9 cellular contexts compared by ENCODE assay signal in genomic region chr6:26501482-26501986, GRCh38. TPM values are rescaled to one million over a fixed set of nuclear protein-coding genes. Genes with fewer than 3 reads are reported as not detected.
DNase-seq lines count a peak whose midpoint lies in the region; ATAC-seq and TF ChIP-seq lines count a peak whose summit lies in the region.
"Had no signal": no experiment of that assay in that cellular context is flagged by ENCODE, and none has a peak within 500 bp of the region (broad histone marks: within the 10 kb centered on the region; RNA-seq: fewer than 3 reads in every experiment).

No MANE protein-coding gene starts in this region.

- H4K5ac ChIP-seq in mesendoderm (ENCODE audit: low read length) = no peak overlapping the region

- H2AK5ac ChIP-seq in mesendoderm (ENCODE audit: low read length) = no peak overlapping the region

- peaks cover 16% of the 10 kb centered on the region for H3K27me3 ChIP-seq in mesendoderm (ENCODE audit: insufficient read depth, low read length, poor library complexity)

- no peak overlapping the region for H3K4ac ChIP-seq in mesendoderm (ENCODE audit: low read depth, low read length)

- POLR2A ChIA-PET in activated B cell treated with CpG ODN at 0.5 μM for 24 hours (lab: Charles Lee) = interaction anchor here (0.6 to 2.8 kb wide), 9 partner anchors 20 to 296 kb away, joined by 3 to 18 read pairs (median 5); partner anchors contain the start of gene HMGN4

- H3K4me1 ChIP-seq in mesendoderm (ENCODE audit: control insufficient read depth, low read depth, low read length) = no peaks in the 10 kb centered on the region

- no peaks in the 10 kb centered on the region for H3K79me1 ChIP-seq in mesendoderm (ENCODE audit: low read length)

- H3K4me3 ChIP-seq in mesendoderm (ENCODE audit: low read length) = peak overlapping the region; percentile 11

- H3K4me1 Mint-ChIP-seq in activated B cell treated with CpG ODN at 0.5 μM for 24 hours = peaks cover 25% of the 10 kb centered on the region
- peaks cover 17% of the 10 kb centered on the region for H3K4me1 Mint-ChIP-seq in stimulated activated naive CD8-positive, alpha-beta T cell treated with anti-CD3 and anti-CD28 coated beads, Interleukin-15, Interleukin-2, amounts not matched to agents 100 ng/mL and 50 ng/mL, for 24 hours (ENCODE audit: low read depth)

- WGBS in mesendoderm (ENCODE audit: extremely low coverage, insufficient coverage, low lambda C conversion rate) = no CpG with 5 or more reads among the region's 49 CpGs

- H3K9me3 Mint-ChIP-seq in activated B cell treated with CpG ODN at 0.5 μM for 24 hours = no peaks in the 10 kb centered on the region
- no peaks in the 10 kb centered on the region for H3K9me3 Mint-ChIP-seq in stimulated activated naive CD8-positive, alpha-beta T cell treated with anti-CD3 and anti-CD28 coated beads, Interleukin-15, Interleukin-2, amounts not matched to agents 100 ng/mL and 50 ng/mL, for 24 hours

- H3K23ac ChIP-seq in mesendoderm (ENCODE audit: low read length) = no peak overlapping the region

- peak overlapping the region; percentile 54 for H3K9ac ChIP-seq in mesendoderm (ENCODE audit: low read length)

- no peaks in the 10 kb centered on the region for H3K36me3 Mint-ChIP-seq in activated B cell treated with CpG ODN at 0.5 μM for 24 hours (ENCODE audit: low read depth)
- no peaks in the 10 kb centered on the region for H3K36me3 Mint-ChIP-seq in stimulated activated naive CD8-positive, alpha-beta T cell treated with anti-CD3 and anti-CD28 coated beads, Interleukin-15, Interleukin-2, amounts not matched to agents 100 ng/mL and 50 ng/mL, for 24 hours (ENCODE audit: low read depth)

- peak overlapping the region; percentile 73 for H3K56ac ChIP-seq in mesendoderm (ENCODE audit: low read length)

- CTCF ChIA-PET in activated B cell treated with CpG ODN at 0.5 μM for 24 hours (lab: Charles Lee) = interaction anchor here (1.0 kb wide), 1 partner anchor 17 kb away, joined by 4 read pairs; no protein-coding TSS in a partner anchor

- peak; percentile 37 for DNase-seq in activated B cell treated with CpG ODN at 0.5 μM for 24 hours
- DNase-seq in dermis blood vessel endothelial cell = peak; percentile 32
- DNase-seq in mesendoderm = peak; percentile 42
- DNase-seq in D341Med (ENCODE audit: low spot score) = no peak
- DNase-seq in kidney glomerular epithelial cell (lab: John Stamatoyannopoulos, UW) = no peak

- peak; percentile 41 for ATAC-seq in GM18511 (IDR thresholded peaks at IDR 0.05; ENCODE audit: unreplicated experiment)
- peak; percentile 58 for ATAC-seq in activated B cell treated with CpG ODN at 0.5 μM for 24 hours (ENCODE audit: low read depth)
- ATAC-seq in GM18870 (IDR thresholded peaks at IDR 0.05; ENCODE audit: unreplicated experiment) = no peak

- no peak overlapping the region for H2BK5ac ChIP-seq in mesendoderm (ENCODE audit: low read length)

- H3K4me3 Mint-ChIP-seq in activated B cell treated with CpG ODN at 0.5 μM for 24 hours = peak overlapping the region; percentile 85
- H3K4me3 Mint-ChIP-seq in stimulated activated naive CD8-positive, alpha-beta T cell treated with anti-CD3 and anti-CD28 coated beads, Interleukin-15, Interleukin-2, amounts not matched to agents 100 ng/mL and 50 ng/mL, for 24 hours = peak overlapping the region; percentile 68

- no peak overlapping the region for H3K27ac ChIP-seq in mesendoderm (ENCODE audit: low read depth, low read length)

- H3K79me2 ChIP-seq in mesendoderm (ENCODE audit: control insufficient read depth, insufficient read depth, low read length) = no peaks in the 10 kb centered on the region

- intact Hi-C loops in activated B cell treated with CpG ODN at 0.5 μM for 24 hours (cut with micrococcal nuclease) = loop anchor here (2.0 kb wide), 1 partner anchor 13 kb away; no protein-coding TSS in a partner anchor

- H3K18ac ChIP-seq in mesendoderm (ENCODE audit: low read length) = no peak overlapping the region

- H3K27ac Mint-ChIP-seq in activated B cell treated with CpG ODN at 0.5 μM for 24 hours = no peak overlapping the region
- H3K27ac Mint-ChIP-seq in stimulated activated naive CD8-positive, alpha-beta T cell treated with anti-CD3 and anti-CD28 coated beads, Interleukin-15, Interleukin-2, amounts not matched to agents 100 ng/mL and 50 ng/mL, for 24 hours = no peak overlapping the region

- peaks cover 2% of the 10 kb centered on the region for H3K27me3 Mint-ChIP-seq in activated B cell treated with CpG ODN at 0.5 μM for 24 hours
- peaks cover 30% of the 10 kb centered on the region for H3K27me3 Mint-ChIP-seq in stimulated activated naive CD8-positive, alpha-beta T cell treated with anti-CD3 and anti-CD28 coated beads, Interleukin-15, Interleukin-2, amounts not matched to agents 100 ng/mL and 50 ng/mL, for 24 hours

- TF ChIP-seq CTCF in activated B cell treated with CpG ODN at 0.5 μM for 24 hours (IDR thresholded peaks at IDR 0.05) = no peak

- H2BK15ac ChIP-seq in mesendoderm (replicated peaks; ENCODE audit: low read depth) = no peak overlapping the region

- H3K4me2 ChIP-seq in mesendoderm (ENCODE audit: low read length) = peak overlapping the region; percentile 64

- no peak overlapping the region for H2BK120ac ChIP-seq in mesendoderm (ENCODE audit: low read depth, low read length)

- no peaks in the 10 kb centered on the region for H3K36me3 ChIP-seq in mesendoderm (ENCODE audit: control insufficient read depth, insufficient read depth, low read length)

- no peak overlapping the region for H4K8ac ChIP-seq in mesendoderm (ENCODE audit: low read depth, low read length)

RNA-seq across cellular contexts. Expression of gene BTN1A1, which starts 1.4 kb away (rescaled TPM):
- total RNA-seq in activated B cell treated with CpG ODN at 0.5 μM for 24 hours (0.18 and 0.46 TPM in 2 replicates), dermis blood vessel endothelial cell (not detected in 2 replicates)
- 0.08 TPM for polyA plus RNA-seq in mesendoderm (2013, experiment 1 of 2)
- polyA plus RNA-seq in mesendoderm (2013, experiment 2 of 2) = 0.07 TPM
- total RNA-seq: LHCN-M2 had no signal

RNA-seq across cellular contexts. Expression of gene HMGN4, which starts 36.6 kb away (rescaled TPM):
- total RNA-seq in activated B cell treated with CpG ODN at 0.5 μM for 24 hours (74.5 and 82.2 TPM in 2 replicates), dermis blood vessel endothelial cell (60.4 and 78.7 TPM in 2 replicates)
- polyA plus RNA-seq in mesendoderm (2013, experiment 1 of 2) = 28.8 TPM
- 30.9 TPM for polyA plus RNA-seq in mesendoderm (2013, experiment 2 of 2)

RNA-seq across cellular contexts. Expression of gene BTN2A1, which starts 43.8 kb away (rescaled TPM):
- total RNA-seq in activated B cell treated with CpG ODN at 0.5 μM for 24 hours (39.7 and 45.1 TPM in 2 replicates), dermis blood vessel endothelial cell (7.8 and 9.3 TPM in 2 replicates)
- 8.8 TPM for polyA plus RNA-seq in mesendoderm (2013, experiment 1 of 2)
- polyA plus RNA-seq in mesendoderm (2013, experiment 2 of 2) = 8.8 TPM

Comparison
In these comparisons a context has a peak if more than half of its experiments do, and no peak if none do; other contexts are left out.
1. DNase-seq: peak in activated B cell treated with CpG ODN at 0.5 μM for 24 hours (single experiment), dermis blood vessel endothelial cell (single experiment) and mesendoderm (single experiment); none in D341Med (single experiment) and kidney glomerular epithelial cell (single experiment).